ENCODE assay signal across 16 cellular contexts in genomic region chr6:12350644-12351173, GRCh38.
"Had no signal": no experiment of that assay in that cellular context is flagged by ENCODE, and none has a peak within 500 bp of the region (broad histone marks: within the 10 kb centered on the region; RNA-seq: fewer than 3 reads in every experiment).

No MANE protein-coding gene starts in this region.

- H3K27ac Mint-ChIP-seq: activated B cell treated with CpG ODN at 0.5 μM for 24 hours; activated CD4-positive, alpha-beta memory T cell treated with anti-CD3 and anti-CD28 coated beads for 36 hours; activated naive CD8-positive, alpha-beta T cell treated with anti-CD3 and anti-CD28 coated beads for 36 hours; natural killer cell treated with Interleukin-12 subunit alpha and Interleukin-12 subunit beta and Interleukin-15 and Interleukin-18, amount 100 ng/mL, for 72 hours; stimulated activated naive B cell treated with anti-CD40 and anti-IgM and Interleukin-4, amounts not matched to agents 10 μg/mL and 1 μg/mL and 100 μg/mL, for 72 hours had no signal

- H3K27me3 Mint-ChIP-seq: activated naive CD8-positive, alpha-beta T cell treated with anti-CD3 and anti-CD28 coated beads for 36 hours had no signal

- H3K27ac ChIP-seq: cardiac muscle cell, dorsolateral prefrontal cortex had no signal

- H3K4me3 Mint-ChIP-seq: activated B cell treated with CpG ODN at 0.5 μM for 24 hours; activated CD4-positive, alpha-beta memory T cell treated with anti-CD3 and anti-CD28 coated beads for 36 hours; activated naive CD8-positive, alpha-beta T cell treated with anti-CD3 and anti-CD28 coated beads for 36 hours; natural killer cell treated with Interleukin-12 subunit alpha and Interleukin-12 subunit beta and Interleukin-15 and Interleukin-18, amount 100 ng/mL, for 72 hours; stimulated activated naive B cell treated with anti-CD40 and anti-IgM and Interleukin-4, amounts not matched to agents 10 μg/mL and 1 μg/mL and 100 μg/mL, for 72 hours had no signal

- H3K36me3 ChIP-seq: cardiac muscle cell had no signal

- H3K4me1 Mint-ChIP-seq: activated naive CD8-positive, alpha-beta T cell treated with anti-CD3 and anti-CD28 coated beads for 36 hours had no signal

- DNase-seq: activated B cell treated with CpG ODN at 0.5 μM for 24 hours; activated CD4-positive, alpha-beta memory T cell treated with anti-CD3 and anti-CD28 coated beads for 36 hours; activated CD4-positive, alpha-beta T cell treated with anti-CD3 and anti-CD28 coated beads for 4 hours; activated naive CD8-positive, alpha-beta T cell treated with anti-CD3 and anti-CD28 coated beads for 36 hours; amniotic stem cell; dorsolateral prefrontal cortex; foreskin melanocyte; head of caudate nucleus; kidney glomerular epithelial cell; left ventricle myocardium superior; nucleus accumbens; stimulated activated naive B cell treated with anti-CD40 and anti-IgM and Interleukin-4, amounts not matched to agents 10 μg/mL and 1 μg/mL and 100 μg/mL, for 72 hours; T-helper 1 cell; T-helper 9 cell had no signal

- H3K4me3 ChIP-seq: cardiac muscle cell, dorsolateral prefrontal cortex had no signal

- H3K36me3 Mint-ChIP-seq: activated CD4-positive, alpha-beta memory T cell treated with anti-CD3 and anti-CD28 coated beads for 36 hours; activated naive CD8-positive, alpha-beta T cell treated with anti-CD3 and anti-CD28 coated beads for 36 hours had no signal

- H3K27me3 ChIP-seq: cardiac muscle cell had no signal
